14 cellular contexts compared by ENCODE assay signal in the genomic region with DNA sequence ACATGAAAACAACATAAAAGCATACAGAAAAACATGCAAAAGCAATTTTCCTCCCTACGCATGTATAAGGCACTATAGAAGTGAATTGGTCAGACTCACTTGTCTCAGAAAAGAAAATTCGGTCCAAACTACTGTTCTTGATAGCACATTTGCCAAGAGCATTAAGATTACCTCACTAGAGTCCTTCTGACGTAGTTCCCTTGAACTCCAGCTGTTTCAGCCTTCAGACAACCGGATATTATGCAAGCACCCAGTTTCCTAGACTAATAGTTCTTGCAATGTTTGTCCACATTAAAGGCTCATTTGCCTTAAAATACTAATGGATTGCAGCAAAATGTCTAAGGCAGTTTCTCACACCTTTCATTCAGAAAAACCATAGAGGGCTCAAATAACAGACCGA. TPM values are rescaled to one million over a fixed set of nuclear protein-coding genes. Genes with fewer than 3 reads are reported as not detected.
DNase-seq lines count a peak whose midpoint lies in the region; TF ChIP-seq lines count a peak whose summit lies in the region.
"Had no signal": no experiment of that assay in that cellular context is flagged by ENCODE, and none has a peak within 500 bp of the region (broad histone marks: within the 10 kb centered on the region; RNA-seq: fewer than 3 reads in every experiment).

No MANE protein-coding gene starts in this region.

- POLR2A ChIA-PET in OCI-LY7 (lab: Charles Lee): no interaction called here

- H3K79me2 ChIP-seq in GM23248 (ENCODE audit: insufficient read depth): peaks cover 50% of the 10 kb centered on the region
- peaks cover 3% of the 10 kb centered on the region; the same call in 1 of the 2 replicates for H3K79me2 ChIP-seq in OCI-LY7 (ENCODE audit: insufficient read depth, low read depth, low read length)

- H3K27ac ChIP-seq in GM23248 (0 out of 2 replicates have a peak overlapping the region, but pooled peaks have one; percentile 1), sigmoid colon (peak overlapping the region in 3 of 4 donors; percentile 27 to 63 (median 48)), OCI-LY7 (ENCODE audit: low read depth, low read length, poor library complexity, severe bottlenecking) (no peak overlapping the region)

- H2AFZ ChIP-seq in GM23248 (no peak overlapping the region), OCI-LY7 (ENCODE audit: low read length) (no peak overlapping the region)

- H3K4me2 ChIP-seq in GM23248 (ENCODE audit: unreplicated experiment) (no peak overlapping the region), OCI-LY7 (ENCODE audit: low read length) (no peak overlapping the region)

- peak; percentile 26 for DNase-seq in GM23248
- DNase-seq in SKM-1 treated with dmso at 0.1 percent for 144 hours (lab: John Stamatoyannopoulos, UW; ENCODE audit: unreplicated experiment): peak; percentile 34
- peak; percentile 35 for DNase-seq in cardiac septum (ENCODE audit: low spot score)
- DNase-seq in sigmoid colon: no peak
- DNase-seq in NCI-H526 treated with DMSO at 0.1 percent for 48 hours (lab: John Stamatoyannopoulos, UW): no peak
- no peak for DNase-seq in OCI-LY7 (ENCODE audit: low spot score)
- DNase-seq in NCI-H2171 treated with DMSO at 0.1 percent for 48 hours (lab: John Stamatoyannopoulos, UW): no peak
- DNase-seq: effector CD4-positive, alpha-beta T cell; Karpas-422; kidney; naive thymus-derived CD8-positive, alpha-beta T cell; NCI-H2171; stimulated activated naive CD8-positive, alpha-beta T cell treated with anti-CD3 and anti-CD28 coated beads, Interleukin-15, amount 100 ng/mL, for 72 hours; SW 1271 had no signal

- WGBS in GM23248 (ENCODE audit: low coverage in 1 of 2, low lambda C conversion rate in 2 of 2, missing lambda C conversion rate in 2 of 2), 2 experiments: 87 to 93% methylated on average over 5 of the region's 5 CpGs
- WGBS in sigmoid colon, 2 donors: 87% methylated on average over 5 of the region's 5 CpGs

- TF ChIP-seq CTCF in sigmoid colon (IDR thresholded peaks at IDR 0.05) (no peak), OCI-LY7 (conservative IDR thresholded peaks at IDR 0.05; ENCODE audit: low read length) (no peak)

- no TSS peak for BruUV-seq in OCI-LY7 (replicated peaks; lab: Mats Ljungman, UMichigan)

- H3K4me1 ChIP-seq in GM23248 (ENCODE audit: insufficient read depth) (peaks cover 32% of the 10 kb centered on the region), sigmoid colon (no peaks in the 10 kb centered on the region), OCI-LY7 (ENCODE audit: insufficient read depth, low read length, poor library complexity, severe bottlenecking) (peaks cover 7% of the 10 kb centered on the region)

- CTCF ChIA-PET in OCI-LY7 (lab: Charles Lee; ENCODE audit: unreplicated experiment): no interaction called here

- H3K9ac ChIP-seq in GM23248: no peak overlapping the region

- no peaks in the 10 kb centered on the region for H4K20me1 ChIP-seq in GM23248 (ENCODE audit: insufficient read depth)
- no peaks in the 10 kb centered on the region for H4K20me1 ChIP-seq in OCI-LY7 (ENCODE audit: insufficient read depth, low read length)

- H3K9me2 ChIP-seq in GM23248 (ENCODE audit: insufficient read depth) (no peaks in the 10 kb centered on the region), OCI-LY7 (ENCODE audit: insufficient read depth, low read length) (no peaks in the 10 kb centered on the region)

- H3F3A ChIP-seq in GM23248 (ENCODE audit: insufficient read depth): peaks cover 34% of the 10 kb centered on the region

- H3K27me3 ChIP-seq in GM23248 (replicated peaks; ENCODE audit: insufficient read depth): no peaks in the 10 kb centered on the region
- H3K27me3 ChIP-seq in sigmoid colon: no peaks in the 10 kb centered on the region

- TF ChIP-seq POLR2A in sigmoid colon (IDR thresholded peaks at IDR 0.05): no peak

- no peaks in the 10 kb centered on the region for H3K9me3 ChIP-seq in GM23248 (ENCODE audit: low read depth)
- no peaks in the 10 kb centered on the region for H3K9me3 ChIP-seq in sigmoid colon
- H3K9me3 ChIP-seq in OCI-LY7 (ENCODE audit: low read length): no peaks in the 10 kb centered on the region

- intact Hi-C loops in cardiac septum (cut with DNase I) (loop anchor here (10.0 kb wide), 1 partner anchor 145 kb away; no protein-coding TSS in a partner anchor), sigmoid colon (cut with DNase I) (no loop called here), OCI-LY7 (cut with micrococcal nuclease; ENCODE audit: unreplicated experiment) (no loop called here)

- peak in 3 of 4 donors; percentile 12 to 57 (median 19) for TF ChIP-seq EP300 in sigmoid colon (IDR thresholded peaks at IDR 0.05)

- in situ Hi-C loops in GM23248 (cut with MboI): no loop called here

- H3K4me3 ChIP-seq in GM23248: no peak overlapping the region
- H3K4me3 ChIP-seq in sigmoid colon: no peak overlapping the region
- H3K4me3 ChIP-seq in OCI-LY7 (ENCODE audit: low read depth, low read length, poor library complexity, severe bottlenecking): no peak overlapping the region

- peaks cover 33% of the 10 kb centered on the region for H3K36me3 ChIP-seq in GM23248 (ENCODE audit: low read depth)
- H3K36me3 ChIP-seq in sigmoid colon: peaks cover 0 to 47% (median 21%) of the 10 kb centered on the region in 4 donors
- peaks cover 65% of the 10 kb centered on the region for H3K36me3 ChIP-seq in OCI-LY7 (ENCODE audit: insufficient read depth, low read length)

RNA-seq across cellular contexts. Expression of a gene that starts 2.5 kb away (rescaled TPM):
- total RNA-seq in GM23248 (2014; rRNA removed; shearing (Covaris generic)): 11.4 and 19.2 TPM in 2 replicates
- polyA plus RNA-seq in GM23248 (2016; fragmentation: Nextera tagmentation; extraction: Ambion mirVana) (10.4 and 10.5 TPM in 2 replicates), sigmoid colon (1 to 10 TPM in 1 of 3 donors, under 1 TPM in 2; 0.46 to 2.7 (median 0.60) TPM)
- total RNA-seq in cardiac septum (0.30 TPM), sigmoid colon (1 to 10 TPM; 1.2 to 2.9 (median 1.7) TPM), OCI-LY7 (2022) (0.15 and 0.18 TPM in 2 replicates)
- total RNA-seq in OCI-LY7 (2014; rRNA removed; shearing (Covaris generic)): 0.05 TPM in 1 of 2 replicates, not detected in the other

RNA-seq across cellular contexts. Expression of a gene that starts 17.1 kb away (rescaled TPM):
- total RNA-seq in GM23248 (2014; rRNA removed; shearing (Covaris generic)): 56.7 and 69.3 TPM in 2 replicates
- polyA plus RNA-seq in GM23248 (2016; fragmentation: Nextera tagmentation; extraction: Ambion mirVana) (41.7 and 42.1 TPM in 2 replicates), sigmoid colon (10 to 100 TPM in 1 of 3 donors, 1 to 10 TPM in 2; 7.2 to 14.4 (median 8.8) TPM)
- total RNA-seq in cardiac septum (15.3 TPM), sigmoid colon (10 to 100 TPM; 14.9 to 24.6 (median 19.5) TPM), OCI-LY7 (2022) (51.6 and 56.0 TPM in 2 replicates)
- 38.5 and 52.1 TPM in 2 replicates for total RNA-seq in OCI-LY7 (2014; rRNA removed; shearing (Covaris generic))

RNA-seq across cellular contexts. Expression of a gene that starts 17.5 kb away (rescaled TPM):
- 69.8 and 70.8 TPM in 2 replicates for total RNA-seq in GM23248 (2014; rRNA removed; shearing (Covaris generic))
- 78.9 and 88.5 TPM in 2 replicates for polyA plus RNA-seq in GM23248 (2016; fragmentation: Nextera tagmentation; extraction: Ambion mirVana)
- total RNA-seq in cardiac septum: 3.2 TPM
- 1 to 10 TPM; 1.2 to 3.0 (median 1.7) TPM for total RNA-seq in sigmoid colon
- polyA plus RNA-seq in sigmoid colon: 10 to 100 TPM in 2 of 3 donors, 1 to 10 TPM in 1; 4.8 to 25.1 (median 22.2) TPM
- total RNA-seq in OCI-LY7 (2014; rRNA removed; shearing (Covaris generic)): 55.5 and 63.2 TPM in 2 replicates
- total RNA-seq in OCI-LY7 (2022): 97.1 and 105 TPM in 2 replicates

RNA-seq across cellular contexts. Expression of a gene that starts 50.7 kb away (rescaled TPM):
- 87.4 and 91.0 TPM in 2 replicates for total RNA-seq in GM23248 (2014; rRNA removed; shearing (Covaris generic))
- polyA plus RNA-seq in GM23248 (2016; fragmentation: Nextera tagmentation; extraction: Ambion mirVana) (94.1 and 95.7 TPM in 2 replicates), sigmoid colon (10 to 100 TPM; 17.0 to 28.2 (median 21.5) TPM)
- total RNA-seq in cardiac septum (41.5 TPM), sigmoid colon (10 to 100 TPM; 41.9 to 52.2 (median 50.4) TPM), OCI-LY7 (2022) (1.1 and 1.3 TPM in 2 replicates)
- 0.13 and 0.19 TPM in 2 replicates for total RNA-seq in OCI-LY7 (2014; rRNA removed; shearing (Covaris generic))

RNA-seq across cellular contexts. Expression of a gene that starts 58.9 kb away (rescaled TPM):
- total RNA-seq in GM23248 (2014; rRNA removed; shearing (Covaris generic)): 128 and 141 TPM in 2 replicates
- 257 and 270 TPM in 2 replicates for polyA plus RNA-seq in GM23248 (2016; fragmentation: Nextera tagmentation; extraction: Ambion mirVana)
- 76.0 TPM for total RNA-seq in cardiac septum
- 10 to 100 TPM; 47.6 to 62.4 (median 57.1) TPM for total RNA-seq in sigmoid colon
- 10 to 100 TPM; 71.5 to 84.6 (median 75.4) TPM for polyA plus RNA-seq in sigmoid colon
- total RNA-seq in OCI-LY7 (2014; rRNA removed; shearing (Covaris generic)): 46.8 and 63.6 TPM in 2 replicates
- 68.2 and 72.7 TPM in 2 replicates for total RNA-seq in OCI-LY7 (2022)

Comparison
In these comparisons a context has a peak if more than half of its experiments do, and no peak if none do; other contexts are left out.
1. DNase-seq: peak in GM23248 (single experiment), SKM-1 treated with dmso at 0.1 percent for 144 hours (single experiment) and cardiac septum (single experiment); none in sigmoid colon (single experiment), NCI-H526 treated with DMSO at 0.1 percent for 48 hours (single experiment), OCI-LY7 (single experiment) and NCI-H2171 treated with DMSO at 0.1 percent for 48 hours (single experiment).
2. RNA of a gene that starts 17.5 kb away (total RNA-seq): 55.5 to 105 TPM in OCI-LY7 and 69.8 to 70.8 TPM in GM23248; 3.2 TPM in cardiac septum (single experiment) and 1.2 to 3.0 TPM in sigmoid colon; every median in the first group is over 10 times any median in the second.